20 cellular contexts compared by ENCODE assay signal in the genomic region with DNA sequence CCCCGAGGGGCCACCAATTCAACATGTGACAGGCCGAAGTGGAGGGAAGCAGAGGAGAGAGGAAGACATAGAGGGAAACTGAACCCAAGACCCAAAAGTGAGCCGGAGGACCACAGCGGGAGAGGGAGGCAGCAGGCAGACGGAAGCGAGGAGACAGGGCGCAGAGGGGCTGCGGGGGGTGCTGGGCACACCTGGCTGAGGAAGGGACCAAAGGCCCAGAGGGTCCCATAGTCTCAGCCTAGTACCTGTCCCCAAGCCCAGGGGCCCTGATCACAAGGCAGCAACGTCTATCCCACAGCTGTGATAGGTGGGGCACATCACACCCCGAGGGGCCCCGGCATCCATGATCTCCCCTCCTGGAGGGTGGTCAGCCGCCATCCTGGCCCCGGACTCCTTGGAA. TPM values are rescaled to one million over a fixed set of nuclear protein-coding genes. Genes with fewer than 3 reads are reported as not detected.
DNase-seq lines count a peak whose midpoint lies in the region; FAIRE-seq and TF ChIP-seq lines count a peak whose summit lies in the region.
"Had no signal": no experiment of that assay in that cellular context is flagged by ENCODE, and none has a peak within 500 bp of the region (broad histone marks: within the 10 kb centered on the region; RNA-seq: fewer than 3 reads in every experiment).

No MANE protein-coding gene starts in this region.

- no peaks in the 10 kb centered on the region for H3K27me3 ChIP-seq in stomach

- H3K9me3 ChIP-seq in kidney (ENCODE audit: control insufficient read depth in 1 of 2, low read length in 2 of 2) (no peaks in the 10 kb centered on the region), stomach (no peaks in the 10 kb centered on the region)
- H3K9me3 ChIP-seq: HAP-1 had no signal

- 86 to 94% (median 90%) methylated on average over 9 to 13 of the region's 13 CpGs for WGBS in stomach, 5 donors

- peak overlapping the region; percentile 48 for H3K4me3 Mint-ChIP-seq in activated T-cell treated with anti-CD3 and anti-CD28 coated beads, Interleukin-2, amount 50 U/mL, for 24 hours
- H3K4me3 Mint-ChIP-seq in activated CD4-positive, alpha-beta memory T cell treated with anti-CD3 and anti-CD28 coated beads for 36 hours: peak overlapping the region; percentile 55

- no peak for TF ChIP-seq CTCF in kidney (IDR thresholded peaks at IDR 0.05; ENCODE audit: borderline replicate concordance, extremely low read depth, insufficient read depth)
- no peak for TF ChIP-seq CTCF in stomach (IDR thresholded peaks at IDR 0.05)

- H3K27ac ChIP-seq in kidney (ENCODE audit: low read depth in 2 of 2, low read length in 2 of 2) (no peak overlapping the region), stomach (peak overlapping the region; percentile 5 to 79 (median 76))
- H3K27ac ChIP-seq: epithelial cell of prostate had no signal

- H3K9me3 Mint-ChIP-seq in activated T-cell treated with anti-CD3 and anti-CD28 coated beads, Interleukin-2, amount 50 U/mL, for 24 hours: no peaks in the 10 kb centered on the region
- H3K9me3 Mint-ChIP-seq in activated CD4-positive, alpha-beta memory T cell treated with anti-CD3 and anti-CD28 coated beads for 36 hours: no peaks in the 10 kb centered on the region
- H3K9me3 Mint-ChIP-seq: naive B cell had no signal

- intact Hi-C loops in activated CD4-positive, alpha-beta memory T cell treated with anti-CD3 and anti-CD28 coated beads for 36 hours (cut with micrococcal nuclease): no loop called here
- intact Hi-C loops in kidney (cut with DNase I): no loop called here
- intact Hi-C loops in stomach (cut with DNase I; ENCODE audit: low total_unique reads): no loop called here

- FAIRE-seq in kidney (lab: Jason Lieb, UNC): no peak

- DNase-seq in activated T-cell treated with anti-CD3 and anti-CD28 coated beads, Interleukin-2, amount 50 U/mL, for 24 hours: no peak
- no peak for DNase-seq in activated T-cell treated with anti-CD3 and anti-CD28 coated beads, Interleukin-2, amount 50 U/mL, for 1 hour
- DNase-seq in activated CD4-positive, alpha-beta memory T cell treated with anti-CD3 and anti-CD28 coated beads for 36 hours: no peak
- DNase-seq in kidney (peak; percentile 69), stomach (no peak), NCI-H748 (lab: John Stamatoyannopoulos, UW; ENCODE audit: unreplicated experiment) (no peak), AML-193 (lab: John Stamatoyannopoulos, UW) (no peak), DMS53 (lab: John Stamatoyannopoulos, UW) (no peak)
- DNase-seq: ACHN; activated CD4-positive, alpha-beta T cell treated with anti-CD3 and anti-CD28 coated beads for 1 hour; activated naive CD4-positive, alpha-beta T cell; DMS153; head of caudate nucleus; Kasumi-1; naive B cell; NCI-H1694; NCI-H526 treated with DMSO at 0.1 percent for 48 hours; SW 1271 had no signal

- no peak for TF ChIP-seq POLR2A in stomach (IDR thresholded peaks at IDR 0.05)

- no peaks in the 10 kb centered on the region for H3K27me3 Mint-ChIP-seq in activated T-cell treated with anti-CD3 and anti-CD28 coated beads, Interleukin-2, amount 50 U/mL, for 24 hours
- no peaks in the 10 kb centered on the region for H3K27me3 Mint-ChIP-seq in activated CD4-positive, alpha-beta memory T cell treated with anti-CD3 and anti-CD28 coated beads for 36 hours
- H3K27me3 Mint-ChIP-seq: naive B cell had no signal

- peaks cover 75% of the 10 kb centered on the region for H3K4me1 Mint-ChIP-seq in activated T-cell treated with anti-CD3 and anti-CD28 coated beads, Interleukin-2, amount 50 U/mL, for 24 hours (ENCODE audit: low read depth)
- H3K4me1 Mint-ChIP-seq in activated CD4-positive, alpha-beta memory T cell treated with anti-CD3 and anti-CD28 coated beads for 36 hours (ENCODE audit: low read depth): peaks cover 84% of the 10 kb centered on the region

- CTCF ChIA-PET in activated CD4-positive, alpha-beta memory T cell treated with anti-CD3 and anti-CD28 coated beads for 36 hours (lab: Charles Lee): interaction anchor here (4.8 kb wide), 1 partner anchor 16 kb away, joined by 33 read pairs; no protein-coding TSS in a partner anchor

- no peak overlapping the region for H3K4me3 ChIP-seq in kidney (ENCODE audit: low read length in 2 of 2)
- H3K4me3 ChIP-seq in stomach: no peak overlapping the region
- H3K4me3 ChIP-seq: HAP-1 had no signal

- H3K36me3 Mint-ChIP-seq in activated T-cell treated with anti-CD3 and anti-CD28 coated beads, Interleukin-2, amount 50 U/mL, for 24 hours (ENCODE audit: low read depth): peaks cover 32% of the 10 kb centered on the region
- H3K36me3 Mint-ChIP-seq in activated CD4-positive, alpha-beta memory T cell treated with anti-CD3 and anti-CD28 coated beads for 36 hours: peaks cover 10% of the 10 kb centered on the region
- H3K36me3 Mint-ChIP-seq: naive B cell had no signal

- H3K9ac ChIP-seq in kidney (ENCODE audit: low read length in 2 of 2): no peak overlapping the region

- H3K4me1 ChIP-seq in kidney (ENCODE audit: control insufficient read depth in 1 of 2, insufficient read depth in 1 of 2, low read depth in 1 of 2, low read length in 2 of 2): peaks cover 7 to 21% of the 10 kb centered on the region in 2 donors
- H3K4me1 ChIP-seq in stomach: peaks cover 35 to 89% (median 77%) of the 10 kb centered on the region in 4 donors
- H3K4me1 ChIP-seq: HAP-1 had no signal

- TF ChIP-seq EP300 in stomach (IDR thresholded peaks at IDR 0.05): no peak

- no peaks in the 10 kb centered on the region for H3K36me3 ChIP-seq in kidney (ENCODE audit: control insufficient read depth in 1 of 2, insufficient read depth in 2 of 2, low read length in 2 of 2)
- H3K36me3 ChIP-seq in stomach: no peaks in the 10 kb centered on the region
- H3K36me3 ChIP-seq: HAP-1 had no signal

- POLR2A ChIA-PET in activated CD4-positive, alpha-beta memory T cell treated with anti-CD3 and anti-CD28 coated beads for 36 hours (lab: Charles Lee): no interaction called here

- peak overlapping the region; percentile 83 for H3K27ac Mint-ChIP-seq in activated T-cell treated with anti-CD3 and anti-CD28 coated beads, Interleukin-2, amount 50 U/mL, for 24 hours
- peak overlapping the region; percentile 61 for H3K27ac Mint-ChIP-seq in activated CD4-positive, alpha-beta memory T cell treated with anti-CD3 and anti-CD28 coated beads for 36 hours

RNA-seq across cellular contexts. Expression of gene RALGDS, which starts 7.1 kb away (rescaled TPM):
- total RNA-seq in activated CD4-positive, alpha-beta memory T cell treated with anti-CD3 and anti-CD28 coated beads for 36 hours: 10 to 100 TPM; 65.4 TPM
- total RNA-seq in kidney (43.3 TPM), stomach (100 to 1,000 TPM in 1 of 5 donors, 10 to 100 TPM in 4; 29.4 to 242 (median 65.2) TPM)
- polyA plus RNA-seq in kidney (ENCODE audit: insufficient read depth, low read depth, low replicate concordance) (13.0 TPM), stomach (10 to 100 TPM; 20.5 to 45.8 (median 32.8) TPM)

RNA-seq across cellular contexts. Expression of gene GBGT1, which starts 35.6 kb away (rescaled TPM):
- total RNA-seq in activated CD4-positive, alpha-beta memory T cell treated with anti-CD3 and anti-CD28 coated beads for 36 hours: 1 to 10 TPM; 3.2 to 3.6 TPM
- total RNA-seq in kidney (21.6 TPM), stomach (10 to 100 TPM in 3 of 5 donors, 1 to 10 TPM in 2; 1.2 to 37.9 (median 21.3) TPM)
- polyA plus RNA-seq in kidney (ENCODE audit: insufficient read depth, low read depth, low replicate concordance) (7.9 TPM), stomach (10 to 100 TPM; 12.5 to 24.2 (median 23.8) TPM)

Comparison
In these comparisons a context has a peak if more than half of its experiments do, and no peak if none do; other contexts are left out.
1. H3K27ac ChIP-seq: peak in stomach (5 of 5); none in kidney (0 of 2).